ENCODE assay signal across 8 cellular contexts in genomic region chr5:95730730-95731570, GRCh38. TPM values are rescaled to one million over a fixed set of nuclear protein-coding genes. Genes with fewer than 3 reads are reported as not detected.
DNase-seq lines count a peak whose midpoint lies in the region; ATAC-seq and TF ChIP-seq lines count a peak whose summit lies in the region.

Gene RHOBTB3, plus strand, starts transcription at chr5:95731336. Its CDS starts 347 bp downstream, at chr5:95731683.

- no peak within 1 kb of the TSS for H3K27ac Mint-ChIP-seq in T-helper 17 cell

- DNase-seq in GM12865 (ENCODE audit: low read depth), result peak; percentile 71
- peak; percentile 56 for DNase-seq in NCI-H1105 treated with DMSO at 0.1 percent for 48 hours (lab: John Stamatoyannopoulos, UW)
- peak in 2 of 3 donors; percentile 12 to 14 for DNase-seq in T-helper 17 cell
- DNase-seq in brain microvascular endothelial cell, result peak; percentile 92
- DNase-seq in hypothalamus (lab: John Stamatoyannopoulos, UW), result peak; percentile 49 to 95 (median 87)
- peak; percentile 68 for DNase-seq in pulmonary artery endothelial cell (ENCODE audit: low read depth, low spot score)

- H3K9me3 ChIP-seq in T-helper 17 cell (ENCODE audit: control insufficient read depth, low read length, poor library complexity, severe bottlenecking), result peaks cover 3% of the 10 kb centered on the region

- peak within 1 kb of the TSS; percentile 86 for H3K4me3 Mint-ChIP-seq in T-helper 17 cell

- H3K4me1 Mint-ChIP-seq in T-helper 17 cell, result peaks cover 30% of the 10 kb centered on the region

- ATAC-seq in HG02588 (IDR thresholded peaks at IDR 0.05; ENCODE audit: unreplicated experiment), result peak; percentile 47
- peak; percentile 71 for ATAC-seq in T-helper 17 cell
- ATAC-seq in GM21526 (IDR thresholded peaks at IDR 0.05; ENCODE audit: low FRiP score, unreplicated experiment), result no peak

- no peaks in the 10 kb centered on the region for H3K27me3 ChIP-seq in brain microvascular endothelial cell (replicated peaks)

- H3K36me3 Mint-ChIP-seq in T-helper 17 cell (ENCODE audit: low read depth), result peaks cover 5% of the 10 kb centered on the region

- H3K27ac ChIP-seq in brain microvascular endothelial cell, result peak within 1 kb of the TSS; percentile 89

- no peaks in the 10 kb centered on the region for H3K36me3 ChIP-seq in brain microvascular endothelial cell (replicated peaks)

- TF ChIP-seq CTCF in GM12865 (IDR thresholded peaks at IDR 0.05; ENCODE audit: insufficient read depth, low read depth, low read length, missing control alignments), result no peak
- peak; percentile 11 for TF ChIP-seq CTCF in brain microvascular endothelial cell (IDR thresholded peaks at IDR 0.05; ENCODE audit: low read depth, low read length, missing control alignments)

- peak within 1 kb of the TSS; percentile 63 for H3K4me3 ChIP-seq in GM12865 (ENCODE audit: low read depth, low read length)
- H3K4me3 ChIP-seq in brain microvascular endothelial cell (ENCODE audit: low read depth, low read length), result peak within 1 kb of the TSS; percentile 90

- in situ Hi-C loops in brain microvascular endothelial cell (cut with HindIII; ENCODE audit: low pct_ligation_motif_present, low sequenced_read_pairs), result no loop called here

- peaks cover 45% of the 10 kb centered on the region for H3K27me3 Mint-ChIP-seq in T-helper 17 cell

RNA-seq across cellular contexts. Expression of gene RHOBTB3, which starts in this region (rescaled TPM):
- total RNA-seq in T-helper 17 cell, result 1 to 10 TPM in 1 of 2 donors, under 1 TPM in 1; 0.92 to 2.5 TPM
- 66.7 and 66.9 TPM in 2 replicates for total RNA-seq in pulmonary artery endothelial cell

Comparison
In these comparisons a context has a peak if more than half of its experiments do, and no peak if none do; other contexts are left out.
1. RNA of gene RHOBTB3 (total RNA-seq): 66.7 to 66.9 TPM in pulmonary artery endothelial cell; 0.92 to 2.5 TPM in T-helper 17 cell; every median in the first group is over 10 times any median in the second.
2. DNase-seq: peak in every context shown above with its lines; median percentile 92 in brain microvascular endothelial cell; 87 in hypothalamus; 71 in GM12865; 68 in pulmonary artery endothelial cell; 56 in NCI-H1105 treated with DMSO at 0.1 percent for 48 hours; 13 in T-helper 17 cell.